14 cellular contexts compared by ENCODE assay signal in the genomic region with DNA sequence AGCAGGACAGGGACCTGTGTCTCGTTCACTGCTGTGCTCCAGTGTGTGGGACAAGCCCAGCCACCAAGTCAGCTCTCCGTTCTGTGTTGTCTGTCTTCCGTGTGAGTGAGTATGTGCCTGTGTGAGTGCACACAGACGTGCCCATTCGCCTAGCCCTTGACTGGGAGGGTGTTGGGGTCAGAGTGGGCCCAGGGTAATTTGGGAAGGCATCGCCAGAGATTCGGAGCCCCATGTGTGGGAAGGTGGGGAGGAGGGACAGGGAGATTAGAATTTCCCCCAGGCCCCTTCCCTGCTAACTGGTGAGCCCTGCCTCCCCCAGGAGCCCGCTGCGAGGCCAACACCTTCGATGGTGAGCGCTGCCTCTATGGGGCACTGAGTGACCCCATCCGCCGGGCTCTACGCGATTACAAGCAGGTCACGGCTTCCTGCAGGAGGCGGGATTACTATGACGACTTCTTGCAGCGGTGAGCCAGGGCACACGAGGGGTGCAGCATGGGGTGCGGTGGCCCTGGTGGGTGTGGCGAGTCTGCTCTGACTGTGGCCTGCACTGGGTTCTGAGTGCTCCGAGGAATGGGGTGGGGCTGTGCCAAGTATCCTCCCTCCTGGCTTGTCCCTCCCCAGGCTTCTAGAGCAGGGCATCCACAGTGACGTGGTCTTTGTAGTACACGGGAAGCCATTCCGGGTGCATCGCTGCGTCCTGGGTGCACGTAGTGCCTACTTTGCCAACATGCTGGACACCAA. TPM values are rescaled to one million over a fixed set of nuclear protein-coding genes. Genes with fewer than 3 reads are reported as not detected.
DNase-seq lines count a peak whose midpoint lies in the region; ATAC-seq and TF ChIP-seq lines count a peak whose summit lies in the region.
"Had no signal": no experiment of that assay in that cellular context is flagged by ENCODE, and none has a peak within 500 bp of the region (broad histone marks: within the 10 kb centered on the region; RNA-seq: fewer than 3 reads in every experiment).

No MANE protein-coding gene starts in this region.

- no peaks in the 10 kb centered on the region for H3K9me3 Mint-ChIP-seq in activated naive CD8-positive, alpha-beta T cell (ENCODE audit: low read depth)
- H3K9me3 Mint-ChIP-seq in activated naive CD8-positive, alpha-beta T cell treated with anti-CD3 and anti-CD28 coated beads, Interleukin-2, amount 50 U/mL, for 24 hours = no peaks in the 10 kb centered on the region
- H3K9me3 Mint-ChIP-seq in naive thymus-derived CD4-positive, alpha-beta T cell = peaks cover 0 to 2% (median 0%) of the 10 kb centered on the region in 11 donors

- peaks cover 17 to 20% of the 10 kb centered on the region in 2 donors for H3K4me1 ChIP-seq in adrenal gland (replicated peaks in 1 of 2)
- H3K4me1 ChIP-seq in naive thymus-derived CD4-positive, alpha-beta T cell (ENCODE audit: control insufficient read depth in 2 of 2, insufficient read depth in 2 of 2, low read length in 2 of 2) = peaks cover 13 to 17% of the 10 kb centered on the region in 2 donors
- H3K4me1 ChIP-seq in upper lobe of right lung = peaks cover 13% of the 10 kb centered on the region

- H3K27ac ChIP-seq in adrenal gland = no peak overlapping the region
- no peak overlapping the region for H3K27ac ChIP-seq in naive thymus-derived CD4-positive, alpha-beta T cell (ENCODE audit: low read depth, low read length)
- H3K27ac ChIP-seq in upper lobe of right lung = no peak overlapping the region
- H3K27ac ChIP-seq: GM23248 had no signal

- peaks cover 28% of the 10 kb centered on the region for H3K4me1 Mint-ChIP-seq in activated naive CD8-positive, alpha-beta T cell (ENCODE audit: low read depth)
- peaks cover 19% of the 10 kb centered on the region for H3K4me1 Mint-ChIP-seq in activated naive CD8-positive, alpha-beta T cell treated with anti-CD3 and anti-CD28 coated beads, Interleukin-2, amount 50 U/mL, for 24 hours
- H3K4me1 Mint-ChIP-seq in naive thymus-derived CD4-positive, alpha-beta T cell = peaks cover 17 to 41% (median 35%) of the 10 kb centered on the region in 7 donors

- intact Hi-C loops in adrenal gland (cut with DNase I) = no loop called here
- intact Hi-C loops in naive thymus-derived CD4-positive, alpha-beta T cell (cut with micrococcal nuclease) = loop anchor here (10.0 kb wide), 2 partner anchors 449 to 1591 kb away; partner anchors contain the start of genes RUVBL1 (in 1 of the 2) and SLC41A3 (in 1 of the 2)
- intact Hi-C loops in upper lobe of right lung (cut with DNase I) = no loop called here

- H3K4me3 Mint-ChIP-seq in activated naive CD8-positive, alpha-beta T cell = no peak overlapping the region
- H3K4me3 Mint-ChIP-seq in activated naive CD8-positive, alpha-beta T cell treated with anti-CD3 and anti-CD28 coated beads, Interleukin-2, amount 50 U/mL, for 24 hours = no peak overlapping the region
- H3K4me3 Mint-ChIP-seq in naive thymus-derived CD4-positive, alpha-beta T cell = peak overlapping the region in 7 of 10 donors; percentile 16 to 68 (median 32)

- no peak for DNase-seq in activated naive CD8-positive, alpha-beta T cell treated with anti-CD3 and anti-CD28 coated beads, Interleukin-2, amount 50 U/mL, for 24 hours
- peak in 6 of 7 donors; percentile 6 to 47 (median 16) for DNase-seq in adrenal gland
- peak in 1 of 9 donors; percentile 3 for DNase-seq in naive thymus-derived CD4-positive, alpha-beta T cell
- peak; percentile 58 for DNase-seq in upper lobe of right lung
- DNase-seq: activated T-cell treated with anti-CD3 and anti-CD28 coated beads, Interleukin-2, amount 50 U/mL, for 1 hour; GM23248; hippocampal formation; KBM-7; NCI-H1417; stimulated activated naive CD4-positive, alpha-beta T cell treated with Interleukin-2 at 50 U/mL for 16 hours had no signal

- TF ChIP-seq CTCF in adrenal gland (IDR thresholded peaks at IDR 0.05) (no peak), upper lobe of right lung (IDR thresholded peaks at IDR 0.05) (no peak)

- H3K27me3 ChIP-seq in adrenal gland (no peaks in the 10 kb centered on the region), upper lobe of right lung (no peaks in the 10 kb centered on the region)
- no peaks in the 10 kb centered on the region for H3K27me3 ChIP-seq in naive thymus-derived CD4-positive, alpha-beta T cell (ENCODE audit: control insufficient read depth in 2 of 2, insufficient read depth in 2 of 2, low read length in 2 of 2)

- H3K27me3 Mint-ChIP-seq in activated naive CD8-positive, alpha-beta T cell = no peaks in the 10 kb centered on the region
- H3K27me3 Mint-ChIP-seq in activated naive CD8-positive, alpha-beta T cell treated with anti-CD3 and anti-CD28 coated beads, Interleukin-2, amount 50 U/mL, for 24 hours = no peaks in the 10 kb centered on the region
- no peaks in the 10 kb centered on the region for H3K27me3 Mint-ChIP-seq in naive thymus-derived CD4-positive, alpha-beta T cell

- WGBS in adrenal gland, 4 donors = 89 to 94% (median 91%) methylated on average over 27 to 29 of the region's 29 CpGs

- no peaks in the 10 kb centered on the region for H3K9me3 ChIP-seq in adrenal gland (replicated peaks in 1 of 3)
- no peaks in the 10 kb centered on the region for H3K9me3 ChIP-seq in naive thymus-derived CD4-positive, alpha-beta T cell (ENCODE audit: control insufficient read depth in 2 of 3, low read length in 3 of 3)
- no peaks in the 10 kb centered on the region for H3K9me3 ChIP-seq in upper lobe of right lung

- H3K4me3 ChIP-seq in adrenal gland (no peak overlapping the region), upper lobe of right lung (no peak overlapping the region)
- no peak overlapping the region for H3K4me3 ChIP-seq in naive thymus-derived CD4-positive, alpha-beta T cell (ENCODE audit: low read length)
- H3K4me3 ChIP-seq: GM23248 had no signal

- CTCF ChIA-PET in naive thymus-derived CD4-positive, alpha-beta T cell (lab: Charles Lee) = no interaction called here

- POLR2A ChIA-PET in naive thymus-derived CD4-positive, alpha-beta T cell (lab: Charles Lee) = no interaction called here

- no peak for ATAC-seq in activated naive CD8-positive, alpha-beta T cell treated with anti-CD3 and anti-CD28 coated beads, Interleukin-2, amount 50 U/mL, for 24 hours
- no peak for ATAC-seq in naive thymus-derived CD4-positive, alpha-beta T cell
- ATAC-seq in upper lobe of right lung (peak; percentile 2), SK-N-SH treated with all-trans-retinoic acid at 6 μM for 48 hours (no peak), HG02759 (IDR thresholded peaks at IDR 0.05; ENCODE audit: unreplicated experiment) (no peak), HG03521 (IDR thresholded peaks at IDR 0.05; ENCODE audit: unreplicated experiment) (no peak)

- H3K36me3 Mint-ChIP-seq in activated naive CD8-positive, alpha-beta T cell = no peaks in the 10 kb centered on the region
- no peaks in the 10 kb centered on the region for H3K36me3 Mint-ChIP-seq in activated naive CD8-positive, alpha-beta T cell treated with anti-CD3 and anti-CD28 coated beads, Interleukin-2, amount 50 U/mL, for 24 hours (ENCODE audit: low read depth)
- peaks cover 0 to 15% (median 3%) of the 10 kb centered on the region in 5 donors for H3K36me3 Mint-ChIP-seq in naive thymus-derived CD4-positive, alpha-beta T cell

- no peak for TF ChIP-seq POLR2A in adrenal gland (IDR thresholded peaks at IDR 0.05)

- peak overlapping the region; percentile 61 for H3K27ac Mint-ChIP-seq in activated naive CD8-positive, alpha-beta T cell
- no peak overlapping the region for H3K27ac Mint-ChIP-seq in activated naive CD8-positive, alpha-beta T cell treated with anti-CD3 and anti-CD28 coated beads, Interleukin-2, amount 50 U/mL, for 24 hours
- peak overlapping the region in 4 of 9 donors; percentile 54 to 76 (median 65) for H3K27ac Mint-ChIP-seq in naive thymus-derived CD4-positive, alpha-beta T cell

- H3K36me3 ChIP-seq in adrenal gland (replicated peaks in 1 of 2) = peaks cover 0 to 27% of the 10 kb centered on the region in 2 donors
- peaks cover 0 to 48% (median 0%) of the 10 kb centered on the region in 3 experiments for H3K36me3 ChIP-seq in naive thymus-derived CD4-positive, alpha-beta T cell (ENCODE audit: control insufficient read depth in 2 of 3, insufficient read depth in 3 of 3, low read length in 3 of 3)
- H3K36me3 ChIP-seq in upper lobe of right lung = peaks cover 21% of the 10 kb centered on the region

TF ChIP-seq in SK-N-SH treated with all-trans-retinoic acid at 6 μM for 48 hours, 23 proteins besides CTCF, POLR2A, EP300 and RAD21 (continues in another document):
- TF ChIP-seq ZNF70 (CRISPR knock-in tag; IDR thresholded peaks at IDR 0.05) (no peak), ZNF565 (CRISPR knock-in tag; conservative IDR thresholded peaks at IDR 0.05; ENCODE audit: low read depth) (no peak), ESRRG (CRISPR knock-in tag; IDR thresholded peaks at IDR 0.05) (no peak), ISL1 (CRISPR knock-in tag; IDR thresholded peaks at IDR 0.05) (no peak), ZNF8 (CRISPR knock-in tag; IDR thresholded peaks at IDR 0.05) (no peak), ZFP3 (CRISPR knock-in tag; IDR thresholded peaks at IDR 0.05) (no peak), GLIS3 (CRISPR knock-in tag; IDR thresholded peaks at IDR 0.05) (no peak), CSRNP3 (CRISPR knock-in tag; IDR thresholded peaks at IDR 0.05) (no peak), CSDC2 (CRISPR knock-in tag; IDR thresholded peaks at IDR 0.05) (no peak)

RNA-seq across cellular contexts. Expression of gene ABTB1, which starts 3.1 kb away (rescaled TPM):
- 10 to 100 TPM; 13.0 to 68.0 (median 32.2) TPM for total RNA-seq in adrenal gland
- polyA plus RNA-seq in adrenal gland = 10 to 100 TPM in 2 of 3 donors, 1 to 10 TPM in 1; 2.8 to 96.0 (median 62.1) TPM
- 100 to 1,000 TPM in 4 of 5 experiments, 10 to 100 TPM in 1; 26.7 to 182 (median 124) TPM for total RNA-seq in naive thymus-derived CD4-positive, alpha-beta T cell
- 10 to 100 TPM; 67.4 to 86.8 TPM for polyA plus RNA-seq in naive thymus-derived CD4-positive, alpha-beta T cell
- 47.5 TPM for total RNA-seq in upper lobe of right lung

RNA-seq across cellular contexts. Expression of gene PODXL2, which starts 46.8 kb away (rescaled TPM):
- total RNA-seq in adrenal gland = 10 to 100 TPM; 22.0 to 52.4 (median 25.8) TPM
- 10 to 100 TPM; 17.0 to 28.7 (median 22.5) TPM for polyA plus RNA-seq in adrenal gland
- total RNA-seq in naive thymus-derived CD4-positive, alpha-beta T cell = 1 to 10 TPM; 2.2 to 5.5 (median 3.6) TPM
- polyA plus RNA-seq in naive thymus-derived CD4-positive, alpha-beta T cell = 1 to 10 TPM; 3.0 to 6.5 TPM
- 3.7 TPM for total RNA-seq in upper lobe of right lung

Comparison
In these comparisons a context has a peak if more than half of its experiments do, and no peak if none do; other contexts are left out.
1. H3K4me3 Mint-ChIP-seq: peak in naive thymus-derived CD4-positive, alpha-beta T cell (7 of 10); none in activated naive CD8-positive, alpha-beta T cell (single experiment) and activated naive CD8-positive, alpha-beta T cell treated with anti-CD3 and anti-CD28 coated beads, Interleukin-2, amount 50 U/mL, for 24 hours (single experiment).
2. intact Hi-C loops: an anchor here in naive thymus-derived CD4-positive, alpha-beta T cell (10.0 kb wide); none called in adrenal gland and upper lobe of right lung.